1 cellular context compared by ENCODE assay signal in the genomic region with DNA sequence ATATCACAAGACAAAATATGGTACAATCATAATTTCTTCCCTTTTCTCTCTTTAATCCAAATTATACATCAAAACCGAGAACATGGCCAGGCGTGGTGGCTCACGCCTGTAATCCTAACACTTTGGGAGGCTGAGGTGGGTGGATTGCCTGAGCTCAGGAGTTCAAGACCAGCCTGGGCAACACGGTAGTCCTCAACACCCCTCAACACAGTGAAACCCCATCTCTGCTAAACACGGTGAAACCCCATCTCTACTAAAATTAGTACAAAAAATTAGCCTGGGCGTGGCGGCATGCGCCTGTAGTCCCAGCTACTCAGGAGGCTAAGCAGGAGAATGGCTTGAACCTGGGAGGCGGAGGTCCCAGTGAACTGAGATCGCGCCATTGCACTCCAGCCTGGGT.
TF ChIP-seq lines count a peak whose summit lies in the region.
"Not testable (repeated sequence)": the region's sequence is repeated elsewhere in the genome, so short reads cannot be mapped to it uniquely, and the experiment has no call there.

No MANE protein-coding gene starts in this region.

TF ChIP-seq in K562, 482 proteins besides CTCF, POLR2A, EP300 and RAD21:
- TF ChIP-seq, protein P1, sequence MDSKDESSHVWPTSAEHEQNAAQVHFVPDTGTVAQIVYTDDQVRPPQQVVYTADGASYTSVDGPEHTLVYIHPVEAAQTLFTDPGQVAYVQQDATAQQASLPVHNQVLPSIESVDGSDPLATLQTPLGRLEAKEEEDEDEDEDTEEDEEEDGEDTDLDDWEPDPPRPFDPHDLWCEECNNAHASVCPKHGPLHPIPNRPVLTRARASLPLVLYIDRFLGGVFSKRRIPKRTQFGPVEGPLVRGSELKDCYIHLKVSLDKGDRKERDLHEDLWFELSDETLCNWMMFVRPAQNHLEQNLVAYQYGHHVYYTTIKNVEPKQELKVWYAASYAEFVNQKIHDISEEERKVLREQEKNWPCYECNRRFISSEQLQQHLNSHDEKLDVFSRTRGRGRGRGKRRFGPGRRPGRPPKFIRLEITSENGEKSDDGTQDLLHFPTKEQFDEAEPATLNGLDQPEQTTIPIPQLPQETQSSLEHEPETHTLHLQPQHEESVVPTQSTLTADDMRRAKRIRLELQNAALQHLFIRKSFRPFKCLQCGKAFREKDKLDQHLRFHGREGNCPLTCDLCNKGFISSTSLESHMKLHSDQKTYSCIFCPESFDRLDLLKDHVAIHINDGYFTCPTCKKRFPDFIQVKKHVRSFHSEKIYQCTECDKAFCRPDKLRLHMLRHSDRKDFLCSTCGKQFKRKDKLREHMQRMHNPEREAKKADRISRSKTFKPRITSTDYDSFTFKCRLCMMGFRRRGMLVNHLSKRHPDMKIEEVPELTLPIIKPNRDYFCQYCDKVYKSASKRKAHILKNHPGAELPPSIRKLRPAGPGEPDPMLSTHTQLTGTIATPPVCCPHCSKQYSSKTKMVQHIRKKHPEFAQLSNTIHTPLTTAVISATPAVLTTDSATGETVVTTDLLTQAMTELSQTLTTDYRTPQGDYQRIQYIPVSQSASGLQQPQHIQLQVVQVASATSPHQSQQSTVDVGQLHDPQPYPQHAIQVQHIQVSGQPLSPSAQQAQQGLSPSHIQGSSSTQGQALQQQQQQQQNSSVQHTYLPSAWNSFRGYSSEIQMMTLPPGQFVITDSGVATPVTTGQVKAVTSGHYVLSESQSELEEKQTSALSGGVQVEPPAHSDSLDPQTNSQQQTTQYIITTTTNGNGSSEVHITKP (IDR thresholded peaks at IDR 0.05; ENCODE audit: partially characterized antibody), result peak; percentile 21
- TF ChIP-seq CREB3 (tag; conservative IDR thresholded peaks at IDR 0.05; ENCODE audit: low read depth) (peak; percentile 38; the same call in 1 of the 2 replicates), NR4A1 (tag; IDR thresholded peaks at IDR 0.05) (peak; percentile 67), ZNF583 (CRISPR knock-in tag; IDR thresholded peaks at IDR 0.05) (peak; percentile 42; the same call in 1 of the 2 replicates), ZNF197 (CRISPR knock-in tag; IDR thresholded peaks at IDR 0.05; ENCODE audit: low read depth) (0 out of 2 replicates have a peak, but pooled peaks have one; percentile 61), NR2C1 (tag; IDR thresholded peaks at IDR 0.05) (0 out of 2 replicates have a peak, but pooled peaks have one; percentile 14), DMBX1 (CRISPR knock-in tag; IDR thresholded peaks at IDR 0.05; ENCODE audit: borderline replicate concordance) (peak; percentile 81), HDAC1 (IDR thresholded peaks at IDR 0.05) (peak in 1 of 2 experiments; percentile 27; a peak in 1 of 4 replicates), EGR1 (conservative IDR thresholded peaks at IDR 0.05) (0 out of 2 replicates have a peak, but pooled peaks have one; percentile 19), NFRKB (IDR thresholded peaks at IDR 0.05; ENCODE audit: low read depth) (0 out of 2 replicates have a peak, but pooled peaks have one; percentile 30), ID3 (tag; IDR thresholded peaks at IDR 0.05) (peak; percentile 47; the same call in 1 of the 2 replicates), ETV5 (CRISPR knock-in tag; IDR thresholded peaks at IDR 0.05; ENCODE audit: low read depth) (0 out of 2 replicates have a peak, but pooled peaks have one; percentile 17), HLTF (IDR thresholded peaks at IDR 0.05) (0 out of 2 replicates have a peak, but pooled peaks have one; percentile 27), AFF1 (IDR thresholded peaks at IDR 0.05; ENCODE audit: low read depth in 1 of 2, partially characterized antibody in 2 of 2) (peak in 1 of 2 experiments; percentile 40), KLF1 (tag; IDR thresholded peaks at IDR 0.05) (0 out of 2 replicates have a peak, but pooled peaks have one; percentile 36), SMAD4 (CRISPR knock-in tag; conservative IDR thresholded peaks at IDR 0.05) (peak; percentile 53; the same call in 1 of the 2 replicates), GATAD2A (IDR thresholded peaks at IDR 0.05) (0 out of 2 replicates have a peak, but pooled peaks have one; percentile 26), ZNF589 (CRISPR knock-in tag; IDR thresholded peaks at IDR 0.05; ENCODE audit: low read depth) (peak; percentile 62; the same call in 1 of the 2 replicates), MTA3 (IDR thresholded peaks at IDR 0.05; ENCODE audit: borderline replicate concordance) (0 out of 2 replicates have a peak, but pooled peaks have one; percentile 14)
- TF ChIP-seq NR4A1 (CRISPR knock-in tag; IDR thresholded peaks at IDR 0.05); NR2C1 (IDR thresholded peaks at IDR 0.05); ID3 (CRISPR knock-in tag; IDR thresholded peaks at IDR 0.05): not testable (repeated sequence)
- TF ChIP-seq, protein P2, sequence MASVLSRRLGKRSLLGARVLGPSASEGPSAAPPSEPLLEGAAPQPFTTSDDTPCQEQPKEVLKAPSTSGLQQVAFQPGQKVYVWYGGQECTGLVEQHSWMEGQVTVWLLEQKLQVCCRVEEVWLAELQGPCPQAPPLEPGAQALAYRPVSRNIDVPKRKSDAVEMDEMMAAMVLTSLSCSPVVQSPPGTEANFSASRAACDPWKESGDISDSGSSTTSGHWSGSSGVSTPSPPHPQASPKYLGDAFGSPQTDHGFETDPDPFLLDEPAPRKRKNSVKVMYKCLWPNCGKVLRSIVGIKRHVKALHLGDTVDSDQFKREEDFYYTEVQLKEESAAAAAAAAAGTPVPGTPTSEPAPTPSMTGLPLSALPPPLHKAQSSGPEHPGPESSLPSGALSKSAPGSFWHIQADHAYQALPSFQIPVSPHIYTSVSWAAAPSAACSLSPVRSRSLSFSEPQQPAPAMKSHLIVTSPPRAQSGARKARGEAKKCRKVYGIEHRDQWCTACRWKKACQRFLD (CRISPR knock-in tag; IDR thresholded peaks at IDR 0.05), result 0 out of 2 replicates have a peak, but pooled peaks have one; percentile 35
- TF ChIP-seq, protein P3, sequence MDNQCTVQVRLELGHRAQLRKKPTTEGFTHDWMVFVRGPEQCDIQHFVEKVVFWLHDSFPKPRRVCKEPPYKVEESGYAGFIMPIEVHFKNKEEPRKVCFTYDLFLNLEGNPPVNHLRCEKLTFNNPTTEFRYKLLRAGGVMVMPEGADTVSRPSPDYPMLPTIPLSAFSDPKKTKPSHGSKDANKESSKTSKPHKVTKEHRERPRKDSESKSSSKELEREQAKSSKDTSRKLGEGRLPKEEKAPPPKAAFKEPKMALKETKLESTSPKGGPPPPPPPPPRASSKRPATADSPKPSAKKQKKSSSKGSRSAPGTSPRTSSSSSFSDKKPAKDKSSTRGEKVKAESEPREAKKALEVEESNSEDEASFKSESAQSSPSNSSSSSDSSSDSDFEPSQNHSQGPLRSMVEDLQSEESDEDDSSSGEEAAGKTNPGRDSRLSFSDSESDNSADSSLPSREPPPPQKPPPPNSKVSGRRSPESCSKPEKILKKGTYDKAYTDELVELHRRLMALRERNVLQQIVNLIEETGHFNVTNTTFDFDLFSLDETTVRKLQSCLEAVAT (IDR thresholded peaks at IDR 0.05), result peak; percentile 27 to 53; a peak in 2 of 4 replicates
- TF ChIP-seq, protein P4, sequence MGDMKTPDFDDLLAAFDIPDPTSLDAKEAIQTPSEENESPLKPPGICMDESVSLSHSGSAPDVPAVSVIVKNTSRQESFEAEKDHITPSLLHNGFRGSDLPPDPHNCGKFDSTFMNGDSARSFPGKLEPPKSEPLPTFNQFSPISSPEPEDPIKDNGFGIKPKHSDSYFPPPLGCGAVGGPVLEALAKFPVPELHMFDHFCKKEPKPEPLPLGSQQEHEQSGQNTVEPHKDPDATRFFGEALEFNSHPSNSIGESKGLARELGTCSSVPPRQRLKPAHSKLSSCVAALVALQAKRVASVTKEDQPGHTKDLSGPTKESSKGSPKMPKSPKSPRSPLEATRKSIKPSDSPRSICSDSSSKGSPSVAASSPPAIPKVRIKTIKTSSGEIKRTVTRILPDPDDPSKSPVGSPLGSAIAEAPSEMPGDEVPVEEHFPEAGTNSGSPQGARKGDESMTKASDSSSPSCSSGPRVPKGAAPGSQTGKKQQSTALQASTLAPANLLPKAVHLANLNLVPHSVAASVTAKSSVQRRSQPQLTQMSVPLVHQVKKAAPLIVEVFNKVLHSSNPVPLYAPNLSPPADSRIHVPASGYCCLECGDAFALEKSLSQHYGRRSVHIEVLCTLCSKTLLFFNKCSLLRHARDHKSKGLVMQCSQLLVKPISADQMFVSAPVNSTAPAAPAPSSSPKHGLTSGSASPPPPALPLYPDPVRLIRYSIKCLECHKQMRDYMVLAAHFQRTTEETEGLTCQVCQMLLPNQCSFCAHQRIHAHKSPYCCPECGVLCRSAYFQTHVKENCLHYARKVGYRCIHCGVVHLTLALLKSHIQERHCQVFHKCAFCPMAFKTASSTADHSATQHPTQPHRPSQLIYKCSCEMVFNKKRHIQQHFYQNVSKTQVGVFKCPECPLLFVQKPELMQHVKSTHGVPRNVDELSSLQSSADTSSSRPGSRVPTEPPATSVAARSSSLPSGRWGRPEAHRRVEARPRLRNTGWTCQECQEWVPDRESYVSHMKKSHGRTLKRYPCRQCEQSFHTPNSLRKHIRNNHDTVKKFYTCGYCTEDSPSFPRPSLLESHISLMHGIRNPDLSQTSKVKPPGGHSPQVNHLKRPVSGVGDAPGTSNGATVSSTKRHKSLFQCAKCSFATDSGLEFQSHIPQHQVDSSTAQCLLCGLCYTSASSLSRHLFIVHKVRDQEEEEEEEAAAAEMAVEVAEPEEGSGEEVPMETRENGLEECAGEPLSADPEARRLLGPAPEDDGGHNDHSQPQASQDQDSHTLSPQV (IDR thresholded peaks at IDR 0.05), result peak; percentile 72
- TF ChIP-seq, protein P5, sequence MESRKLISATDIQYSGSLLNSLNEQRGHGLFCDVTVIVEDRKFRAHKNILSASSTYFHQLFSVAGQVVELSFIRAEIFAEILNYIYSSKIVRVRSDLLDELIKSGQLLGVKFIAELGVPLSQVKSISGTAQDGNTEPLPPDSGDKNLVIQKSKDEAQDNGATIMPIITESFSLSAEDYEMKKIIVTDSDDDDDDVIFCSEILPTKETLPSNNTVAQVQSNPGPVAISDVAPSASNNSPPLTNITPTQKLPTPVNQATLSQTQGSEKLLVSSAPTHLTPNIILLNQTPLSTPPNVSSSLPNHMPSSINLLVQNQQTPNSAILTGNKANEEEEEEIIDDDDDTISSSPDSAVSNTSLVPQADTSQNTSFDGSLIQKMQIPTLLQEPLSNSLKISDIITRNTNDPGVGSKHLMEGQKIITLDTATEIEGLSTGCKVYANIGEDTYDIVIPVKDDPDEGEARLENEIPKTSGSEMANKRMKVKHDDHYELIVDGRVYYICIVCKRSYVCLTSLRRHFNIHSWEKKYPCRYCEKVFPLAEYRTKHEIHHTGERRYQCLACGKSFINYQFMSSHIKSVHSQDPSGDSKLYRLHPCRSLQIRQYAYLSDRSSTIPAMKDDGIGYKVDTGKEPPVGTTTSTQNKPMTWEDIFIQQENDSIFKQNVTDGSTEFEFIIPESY (CRISPR knock-in tag; IDR thresholded peaks at IDR 0.05), result peak; percentile 60; the same call in 1 of the 2 replicates
- TF ChIP-seq, protein P6, sequence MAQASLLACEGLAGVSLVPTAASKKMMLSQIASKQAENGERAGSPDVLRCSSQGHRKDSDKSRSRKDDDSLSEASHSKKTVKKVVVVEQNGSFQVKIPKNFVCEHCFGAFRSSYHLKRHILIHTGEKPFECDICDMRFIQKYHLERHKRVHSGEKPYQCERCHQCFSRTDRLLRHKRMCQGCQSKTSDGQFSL (CRISPR knock-in tag; IDR thresholded peaks at IDR 0.05), result not testable (repeated sequence)
- TF ChIP-seq, protein P6 (tag; IDR thresholded peaks at IDR 0.05), result 0 out of 4 replicates have a peak, but pooled peaks of 1 of the 2 experiments have one; percentile 8
